18 cellular contexts compared by ENCODE assay signal in the genomic region with DNA sequence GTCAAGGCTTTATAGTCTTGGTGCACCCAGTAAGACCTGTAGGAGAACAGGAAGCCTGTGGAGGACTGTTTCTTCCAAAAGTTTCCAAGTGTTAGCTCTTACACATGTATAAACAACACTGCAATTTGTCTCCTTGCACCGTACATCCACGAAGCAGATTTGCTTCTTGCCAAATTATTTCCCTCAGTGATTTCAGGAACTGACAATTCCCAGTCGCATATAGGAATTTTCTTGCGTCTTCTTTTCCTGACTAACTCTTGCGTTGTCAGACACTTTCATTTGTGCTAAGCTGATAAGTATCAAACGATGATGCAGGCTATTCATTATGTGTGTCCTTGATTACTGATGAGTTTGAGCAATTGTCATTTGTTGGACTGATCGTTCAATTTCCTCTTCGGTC.
DNase-seq lines count a peak whose midpoint lies in the region; ATAC-seq and TF ChIP-seq lines count a peak whose summit lies in the region.
"Had no signal": no experiment of that assay in that cellular context is flagged by ENCODE, and none has a peak within 500 bp of the region (broad histone marks: within the 10 kb centered on the region; RNA-seq: fewer than 3 reads in every experiment).

No MANE protein-coding gene starts in this region.

- in situ Hi-C loops in IMR-90 (cut with MboI; ENCODE audit: low sequenced_read_pairs): no loop called here

- H4K20me1 ChIP-seq in IMR-90 (ENCODE audit: insufficient read depth, low read length) (no peaks in the 10 kb centered on the region), hepatocyte (ENCODE audit: insufficient read depth, poor library complexity, severe bottlenecking) (no peaks in the 10 kb centered on the region), smooth muscle cell (ENCODE audit: low read depth) (no peaks in the 10 kb centered on the region)

- H3K18ac ChIP-seq in IMR-90 (ENCODE audit: low read depth, low read length): no peak overlapping the region

- H3K9me2 ChIP-seq in hepatocyte (replicated peaks; ENCODE audit: insufficient read depth): no peaks in the 10 kb centered on the region

- H3K27me3 Mint-ChIP-seq in Caco-2 (ENCODE audit: insufficient read depth, unreplicated experiment): no peaks in the 10 kb centered on the region

- H3K23ac ChIP-seq in IMR-90 (ENCODE audit: low read depth, low read length): no peak overlapping the region

- no peak overlapping the region for H4K5ac ChIP-seq in IMR-90 (ENCODE audit: low read depth, low read length)

- peak overlapping the region; percentile 96; the same call in 1 of the 3 replicates for H2BK15ac ChIP-seq in IMR-90 (ENCODE audit: low read depth, low read length)

- H3K9me3 Mint-ChIP-seq in Caco-2 (ENCODE audit: unreplicated experiment): peaks cover 14% of the 10 kb centered on the region
- H3K9me3 Mint-ChIP-seq: GM23338, HFFc6 had no signal

- H3K36me3 Mint-ChIP-seq in Caco-2 (ENCODE audit: insufficient read depth, unreplicated experiment): peaks cover 15% of the 10 kb centered on the region
- H3K36me3 Mint-ChIP-seq: CD4-positive, CD25-positive, alpha-beta regulatory T cell had no signal

- H3K9me3 ChIP-seq in Caco-2: no peaks in the 10 kb centered on the region; the same call in 1 of the 2 replicates
- H3K9me3 ChIP-seq in IMR-90 (ENCODE audit: control insufficient read depth, insufficient read depth, low read length): no peaks in the 10 kb centered on the region
- no peaks in the 10 kb centered on the region for H3K9me3 ChIP-seq in hepatocyte (ENCODE audit: low read depth)
- no peaks in the 10 kb centered on the region for H3K9me3 ChIP-seq in smooth muscle cell (replicated peaks; ENCODE audit: low read depth)
- H3K9me3 ChIP-seq: BE2C had no signal

- H3K9ac ChIP-seq in IMR-90 (ENCODE audit: low read depth, low read length) (no peak overlapping the region), smooth muscle cell (ENCODE audit: low read depth) (no peak overlapping the region)

- no peak for TF ChIP-seq POLR2A in IMR-90 (IDR thresholded peaks at IDR 0.05; ENCODE audit: low read depth, low read length)

- H3F3A ChIP-seq in smooth muscle cell (ENCODE audit: low read depth): peaks cover 14% of the 10 kb centered on the region

- H3K56ac ChIP-seq in IMR-90 (ENCODE audit: extremely low read depth, insufficient read depth, low read length): no peak overlapping the region

- peak overlapping the region; percentile 89 for H2BK20ac ChIP-seq in IMR-90 (ENCODE audit: low read depth, low read length)

- peak overlapping the region; percentile 85 for H3K4ac ChIP-seq in IMR-90 (ENCODE audit: low read depth, low read length)

- no TSS peak for BruUV-seq in Caco-2 (replicated peaks; lab: Mats Ljungman, UMichigan)
- no TSS peak for BruUV-seq in IMR-90 (replicated peaks; lab: Mats Ljungman, UMichigan)

- no peak overlapping the region for H2BK5ac ChIP-seq in IMR-90 (ENCODE audit: low read depth, low read length, poor library complexity, severe bottlenecking)

- H4K8ac ChIP-seq in IMR-90 (ENCODE audit: low read depth in 2 of 2, low read length in 2 of 2): peak overlapping the region; percentile 27 to 42; a peak in 1 of 4 replicates

- intact Hi-C loops in Caco-2 (cut with micrococcal nuclease; ENCODE audit: unreplicated experiment): no loop called here
- intact Hi-C loops in IMR-90 (cut with micrococcal nuclease): no loop called here

- peak overlapping the region; percentile 55; the same call in 1 of the 2 replicates for H4K91ac ChIP-seq in IMR-90 (ENCODE audit: insufficient read depth, low read depth, low read length)

- dilution Hi-C loops in IMR-90 (cut with HindIII; ENCODE audit: low sequenced_read_pairs, unreplicated experiment): no loop called here

- POLR2A ChIA-PET in Caco-2 (lab: Charles Lee): no interaction called here
- POLR2A ChIA-PET in IMR-90 (lab: Charles Lee; ENCODE audit: unreplicated experiment): no interaction called here

- H2AFZ ChIP-seq in IMR-90 (replicated peaks; ENCODE audit: low read length, poor library complexity) (no peak overlapping the region), hepatocyte (no peak overlapping the region), smooth muscle cell (ENCODE audit: low read depth) (peak overlapping the region; percentile 18)

- ATAC-seq in IMR-90 (ENCODE audit: low read depth) (no peak), HG02763 (IDR thresholded peaks at IDR 0.05; ENCODE audit: unreplicated experiment) (no peak)
- ATAC-seq: GM23338, HCT116, HepG2 had no signal

- CTCF ChIA-PET in Caco-2 (lab: Charles Lee) (no interaction called here), IMR-90 (lab: Yijun Ruan, JAX) (no interaction called here)

- TF ChIP-seq RAD21 in IMR-90 (IDR thresholded peaks at IDR 0.05; ENCODE audit: low read length): no peak

- H3K4me1 ChIP-seq in Caco-2: peaks cover 45% of the 10 kb centered on the region
- H3K4me1 ChIP-seq in IMR-90 (ENCODE audit: control insufficient read depth, insufficient read depth, low read length): peaks cover 13% of the 10 kb centered on the region
- H3K4me1 ChIP-seq in hepatocyte (ENCODE audit: insufficient read depth): peaks cover 35% of the 10 kb centered on the region
- H3K4me1 ChIP-seq in smooth muscle cell (ENCODE audit: low read depth): peaks cover 12% of the 10 kb centered on the region

- H3K79me1 ChIP-seq in IMR-90 (ENCODE audit: low read depth in 1 of 2, low read length in 2 of 2): no peaks in the 10 kb centered on the region

- H3K14ac ChIP-seq in IMR-90 (replicated peaks; ENCODE audit: low read depth, low read length): peak overlapping the region; percentile 63; the same call in 1 of the 2 replicates

- no peak overlapping the region for H3K27ac ChIP-seq in IMR-90 (ENCODE audit: insufficient read depth, low read length)
- H3K27ac ChIP-seq in hepatocyte: peak overlapping the region; percentile 93
- H3K27ac ChIP-seq in smooth muscle cell (ENCODE audit: low read depth): no peak overlapping the region

- H3K27me3 ChIP-seq in Caco-2 (replicated peaks; ENCODE audit: control insufficient read depth, insufficient read depth, low read length) (no peaks in the 10 kb centered on the region), IMR-90 (ENCODE audit: control insufficient read depth, insufficient read depth, low read length) (no peaks in the 10 kb centered on the region), hepatocyte (no peaks in the 10 kb centered on the region), smooth muscle cell (ENCODE audit: low read depth) (no peaks in the 10 kb centered on the region)
- H3K27me3 ChIP-seq: BE2C had no signal

- TF ChIP-seq CTCF in Caco-2 (IDR thresholded peaks at IDR 0.05; ENCODE audit: insufficient read depth in 1 of 2, low read depth in 1 of 2, low read length in 1 of 2, severe bottlenecking in 1 of 2, unreplicated experiment in 1 of 2) (no peak), IMR-90 (conservative IDR thresholded peaks at IDR 0.05; ENCODE audit: low read depth, low read length) (no peak), hepatocyte (IDR thresholded peaks at IDR 0.05; ENCODE audit: poor library complexity) (no peak), smooth muscle cell (IDR thresholded peaks at IDR 0.05; ENCODE audit: borderline replicate concordance, insufficient read depth, poor library complexity, severe bottlenecking) (no peak)

- peak overlapping the region; percentile 99 for H2BK120ac ChIP-seq in IMR-90 (ENCODE audit: low read depth, low read length)

- H2AK9ac ChIP-seq in IMR-90 (replicated peaks; ENCODE audit: low read depth, low read length, poor library complexity): no peak overlapping the region

- H3K4me1 Mint-ChIP-seq in Caco-2 (ENCODE audit: low read depth, unreplicated experiment): peaks cover 30% of the 10 kb centered on the region
- H3K4me1 Mint-ChIP-seq: CD4-positive, CD25-positive, alpha-beta regulatory T cell had no signal

- no peak overlapping the region for H3K4me2 ChIP-seq in IMR-90 (ENCODE audit: low read depth, low read length)
- H3K4me2 ChIP-seq in hepatocyte: no peak overlapping the region
- no peak overlapping the region for H3K4me2 ChIP-seq in smooth muscle cell
- H3K4me2 ChIP-seq: GM23338 had no signal

- 66% methylated on average over 2 of the region's 8 CpGs; no CpG with 5 or more reads in 1 of the 2 experiments for WGBS in IMR-90 (ENCODE audit: extremely low coverage in 2 of 2, insufficient read length in 1 of 2), 2 experiments
- WGBS in hepatocyte (ENCODE audit: low lambda C conversion rate, missing lambda C conversion rate): 77% methylated on average over 8 of the region's 8 CpGs
- 50% methylated on average over 8 of the region's 8 CpGs for WGBS in smooth muscle cell (ENCODE audit: low lambda C conversion rate)

- H3K79me2 ChIP-seq in hepatocyte (no peaks in the 10 kb centered on the region), smooth muscle cell (ENCODE audit: low read depth) (no peaks in the 10 kb centered on the region)

- DNase-seq in Caco-2 (no peak), IMR-90 (no peak), hepatocyte (ENCODE audit: low spot score) (no peak), smooth muscle cell (lab: John Stamatoyannopoulos, UW; ENCODE audit: unreplicated experiment) (no peak), globus pallidus (ENCODE audit: low spot score) (no peak), HUDEP-2 (lab: John Stamatoyannopoulos, UW; ENCODE audit: unreplicated experiment in 76 of 76) (no peak)
- DNase-seq: ACHN; BE2C; C1 segment of cervical spinal cord; CD4-positive, CD25-positive, alpha-beta regulatory T cell; DMS79 treated with DMSO at 0.1 percent for 48 hours; GF-D8; H7; HFFc6 had no signal

- no peaks in the 10 kb centered on the region for H3K36me3 ChIP-seq in Caco-2 (ENCODE audit: control insufficient read depth, insufficient read depth, low read length)
- no peaks in the 10 kb centered on the region for H3K36me3 ChIP-seq in IMR-90 (ENCODE audit: control insufficient read depth, insufficient read depth, low read length)
- no peaks in the 10 kb centered on the region for H3K36me3 ChIP-seq in hepatocyte (replicated peaks; ENCODE audit: insufficient read depth, low read depth)
- H3K36me3 ChIP-seq in smooth muscle cell (ENCODE audit: low read depth): no peaks in the 10 kb centered on the region
- H3K36me3 ChIP-seq: BE2C had no signal

- H3K4me3 Mint-ChIP-seq in Caco-2 (ENCODE audit: unreplicated experiment): no peak overlapping the region
- H3K4me3 Mint-ChIP-seq: CD4-positive, CD25-positive, alpha-beta regulatory T cell; GM23338; HFFc6 had no signal

- H3K4me3 ChIP-seq in Caco-2 (ENCODE audit: low read depth, low read length) (no peak overlapping the region), IMR-90 (ENCODE audit: insufficient read depth, low read depth, low read length) (no peak overlapping the region), hepatocyte (no peak overlapping the region), smooth muscle cell (no peak overlapping the region)
- H3K4me3 ChIP-seq: GM23338 had no signal

- H3K27ac Mint-ChIP-seq in Caco-2 (ENCODE audit: unreplicated experiment): peak overlapping the region; percentile 37
- H3K27ac Mint-ChIP-seq: CD4-positive, CD25-positive, alpha-beta regulatory T cell; GM23338 had no signal

- peaks cover 10% of the 10 kb centered on the region for H3K9me1 ChIP-seq in IMR-90 (ENCODE audit: insufficient read depth, low read length)

- H2AK5ac ChIP-seq in IMR-90 (ENCODE audit: low read depth, low read length): peak overlapping the region; percentile 82; the same call in 1 of the 2 replicates

TF ChIP-seq in IMR-90, 13 proteins besides CTCF, POLR2A, EP300 and RAD21 (continues in another document):
- TF ChIP-seq MAFK (IDR thresholded peaks at IDR 0.05; ENCODE audit: low read depth, low read length): no peak
